Comparison of ENCODE assay signal across 8 cellular contexts in the genomic region with DNA sequence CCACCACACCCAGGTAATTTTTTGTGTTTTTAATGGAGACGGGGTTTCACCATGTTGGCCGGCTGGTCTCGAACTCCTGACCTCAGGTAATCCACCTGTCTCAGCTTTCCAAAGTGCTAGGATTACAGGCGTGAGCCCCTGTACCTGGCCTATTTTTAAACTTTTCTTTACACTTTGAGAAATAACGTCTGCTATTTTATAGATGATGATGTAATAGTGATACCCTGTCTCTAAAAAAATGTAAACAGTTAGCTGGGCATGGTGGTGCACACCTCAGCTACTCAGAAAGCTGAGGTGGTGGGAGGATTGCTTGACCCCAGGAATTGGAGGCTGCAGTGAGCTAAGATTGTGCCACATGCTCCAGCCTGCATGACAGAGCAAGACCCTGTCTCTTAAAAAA.
"Had no signal": no experiment of that assay in that cellular context is flagged by ENCODE, and none has a peak within 500 bp of the region (broad histone marks: within the 10 kb centered on the region; RNA-seq: fewer than 3 reads in every experiment).

No MANE protein-coding gene starts in this region.

- H3K9ac ChIP-seq: KMS-11 had no signal

- H2AFZ ChIP-seq: GM23338 had no signal

- H3K4me3 ChIP-seq: GM23338 had no signal

- DNase-seq: H9, HCEC 1CT, KBM-7 had no signal

- FAIRE-seq: H1, H54, HTR-8/SVneo had no signal

- H3K4me2 ChIP-seq: GM23338, KMS-11 had no signal

- H3K27ac ChIP-seq: KMS-11 had no signal

- ATAC-seq: GM23338 had no signal
